1 cellular context compared by ENCODE assay signal in the genomic region with DNA sequence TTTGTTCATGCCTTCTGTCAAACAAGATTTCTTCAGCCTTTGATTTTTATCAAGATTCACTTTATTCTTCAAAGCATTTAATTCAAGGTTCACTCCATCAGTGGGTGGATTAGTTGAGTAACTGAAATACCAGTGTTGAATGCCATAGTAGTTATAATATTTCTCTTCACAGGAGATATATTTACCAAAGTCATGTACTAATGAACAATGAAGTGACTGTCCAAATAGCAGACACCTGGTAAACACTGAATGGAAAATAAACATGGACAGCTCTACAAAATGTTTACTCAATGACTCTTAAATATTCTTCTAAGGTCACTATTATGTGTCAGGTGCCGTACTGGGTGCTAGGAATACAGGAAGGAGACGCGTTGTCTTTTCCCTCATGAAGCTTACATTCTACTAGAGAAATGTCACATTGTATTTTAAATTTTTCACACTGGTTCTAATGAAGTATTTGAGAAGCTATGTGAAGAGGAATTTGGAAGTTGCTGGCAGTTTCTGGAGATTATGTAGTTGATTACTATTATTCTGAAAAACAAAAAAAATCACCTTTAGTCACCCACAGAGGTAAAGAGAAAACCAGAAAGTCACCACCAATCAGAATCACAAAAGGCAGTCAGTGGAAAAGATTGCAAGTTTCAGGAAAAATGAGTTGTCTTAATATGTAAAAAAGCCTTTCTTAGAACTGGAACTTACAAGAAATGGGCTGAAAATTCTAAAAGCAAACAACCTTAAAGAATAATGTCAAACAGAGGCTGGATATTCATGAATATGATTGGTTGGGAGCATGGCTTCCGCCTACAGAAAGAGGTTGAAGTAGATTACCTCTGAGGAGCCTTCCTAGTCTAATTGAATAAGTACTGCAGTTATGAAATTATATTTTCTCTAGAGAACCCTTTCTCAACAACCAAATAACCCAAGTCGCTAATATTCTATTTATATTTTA.
TF ChIP-seq lines count a peak whose summit lies in the region.

No MANE protein-coding gene starts in this region.

TF ChIP-seq in HepG2, 621 proteins besides CTCF, POLR2A, EP300 and RAD21 (continued from another document and continues in another):
- TF ChIP-seq, protein P1, sequence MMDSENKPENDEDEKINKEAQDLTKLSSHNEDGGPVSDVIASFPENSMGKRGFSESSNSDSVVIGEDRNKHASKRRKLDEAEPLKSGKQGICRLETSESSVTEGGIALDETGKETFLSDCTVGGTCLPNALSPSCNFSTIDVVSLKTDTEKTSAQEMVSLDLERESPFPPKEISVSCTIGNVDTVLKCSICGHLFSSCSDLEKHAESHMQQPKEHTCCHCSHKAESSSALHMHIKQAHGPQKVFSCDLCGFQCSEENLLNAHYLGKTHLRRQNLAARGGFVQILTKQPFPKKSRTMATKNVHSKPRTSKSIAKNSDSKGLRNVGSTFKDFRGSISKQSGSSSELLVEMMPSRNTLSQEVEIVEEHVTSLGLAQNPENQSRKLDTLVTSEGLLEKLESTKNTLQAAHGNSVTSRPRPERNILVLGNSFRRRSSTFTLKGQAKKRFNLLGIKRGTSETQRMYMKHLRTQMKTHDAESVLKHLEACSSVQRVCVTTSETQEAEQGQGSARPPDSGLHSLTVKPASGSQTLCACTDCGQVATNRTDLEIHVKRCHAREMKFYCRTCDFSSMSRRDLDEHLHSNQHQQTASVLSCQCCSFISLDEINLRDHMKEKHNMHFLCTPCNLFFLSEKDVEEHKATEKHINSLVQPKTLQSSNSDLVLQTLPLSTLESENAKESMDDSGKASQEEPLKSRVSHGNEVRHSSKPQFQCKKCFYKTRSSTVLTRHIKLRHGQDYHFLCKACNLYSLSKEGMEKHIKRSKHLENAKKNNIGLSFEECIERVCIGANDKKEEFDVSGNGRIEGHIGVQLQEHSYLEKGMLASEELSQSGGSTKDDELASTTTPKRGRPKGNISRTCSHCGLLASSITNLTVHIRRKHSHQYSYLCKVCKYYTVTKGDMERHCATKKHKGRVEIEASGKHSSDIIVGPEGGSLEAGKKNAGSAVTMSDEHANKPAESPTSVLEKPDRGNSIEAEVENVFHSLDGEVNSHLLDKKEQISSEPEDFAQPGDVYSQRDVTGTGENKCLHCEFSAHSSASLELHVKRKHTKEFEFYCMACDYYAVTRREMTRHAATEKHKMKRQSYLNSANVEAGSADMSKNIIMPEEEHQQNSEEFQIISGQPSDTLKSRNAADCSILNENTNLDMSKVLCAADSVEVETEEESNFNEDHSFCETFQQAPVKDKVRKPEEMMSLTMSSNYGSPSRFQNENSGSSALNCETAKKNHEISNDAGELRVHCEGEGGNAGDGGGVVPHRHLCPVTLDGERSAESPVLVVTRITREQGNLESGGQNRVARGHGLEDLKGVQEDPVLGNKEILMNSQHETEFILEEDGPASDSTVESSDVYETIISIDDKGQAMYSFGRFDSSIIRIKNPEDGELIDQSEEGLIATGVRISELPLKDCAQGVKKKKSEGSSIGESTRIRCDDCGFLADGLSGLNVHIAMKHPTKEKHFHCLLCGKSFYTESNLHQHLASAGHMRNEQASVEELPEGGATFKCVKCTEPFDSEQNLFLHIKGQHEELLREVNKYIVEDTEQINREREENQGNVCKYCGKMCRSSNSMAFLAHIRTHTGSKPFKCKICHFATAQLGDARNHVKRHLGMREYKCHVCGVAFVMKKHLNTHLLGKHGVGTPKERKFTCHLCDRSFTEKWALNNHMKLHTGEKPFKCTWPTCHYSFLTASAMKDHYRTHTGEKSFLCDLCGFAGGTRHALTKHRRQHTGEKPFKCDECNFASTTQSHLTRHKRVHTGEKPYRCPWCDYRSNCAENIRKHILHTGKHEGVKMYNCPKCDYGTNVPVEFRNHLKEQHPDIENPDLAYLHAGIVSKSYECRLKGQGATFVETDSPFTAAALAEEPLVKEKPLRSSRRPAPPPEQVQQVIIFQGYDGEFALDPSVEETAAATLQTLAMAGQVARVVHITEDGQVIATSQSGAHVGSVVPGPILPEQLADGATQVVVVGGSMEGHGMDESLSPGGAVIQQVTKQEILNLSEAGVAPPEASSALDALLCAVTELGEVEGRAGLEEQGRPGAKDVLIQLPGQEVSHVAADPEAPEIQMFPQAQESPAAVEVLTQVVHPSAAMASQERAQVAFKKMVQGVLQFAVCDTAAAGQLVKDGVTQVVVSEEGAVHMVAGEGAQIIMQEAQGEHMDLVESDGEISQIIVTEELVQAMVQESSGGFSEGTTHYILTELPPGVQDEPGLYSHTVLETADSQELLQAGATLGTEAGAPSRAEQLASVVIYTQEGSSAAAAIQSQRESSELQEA (CRISPR knock-in tag; IDR thresholded peaks at IDR 0.05; ENCODE audit: not compliant biosample characterization) = no peak
- no peak for TF ChIP-seq ZEB1 (IDR thresholded peaks at IDR 0.05; ENCODE audit: insufficient replicate concordance, low read depth)
- no peak for TF ChIP-seq MEIS1 (CRISPR knock-in tag; IDR thresholded peaks at IDR 0.05; ENCODE audit: borderline replicate concordance)
- TF ChIP-seq MAZ (IDR thresholded peaks at IDR 0.05; ENCODE audit: borderline replicate concordance, low read depth, low read length) = no peak
- no peak for TF ChIP-seq MAZ (CRISPR knock-in tag; IDR thresholded peaks at IDR 0.05; ENCODE audit: low read depth)
- TF ChIP-seq, protein P2, sequence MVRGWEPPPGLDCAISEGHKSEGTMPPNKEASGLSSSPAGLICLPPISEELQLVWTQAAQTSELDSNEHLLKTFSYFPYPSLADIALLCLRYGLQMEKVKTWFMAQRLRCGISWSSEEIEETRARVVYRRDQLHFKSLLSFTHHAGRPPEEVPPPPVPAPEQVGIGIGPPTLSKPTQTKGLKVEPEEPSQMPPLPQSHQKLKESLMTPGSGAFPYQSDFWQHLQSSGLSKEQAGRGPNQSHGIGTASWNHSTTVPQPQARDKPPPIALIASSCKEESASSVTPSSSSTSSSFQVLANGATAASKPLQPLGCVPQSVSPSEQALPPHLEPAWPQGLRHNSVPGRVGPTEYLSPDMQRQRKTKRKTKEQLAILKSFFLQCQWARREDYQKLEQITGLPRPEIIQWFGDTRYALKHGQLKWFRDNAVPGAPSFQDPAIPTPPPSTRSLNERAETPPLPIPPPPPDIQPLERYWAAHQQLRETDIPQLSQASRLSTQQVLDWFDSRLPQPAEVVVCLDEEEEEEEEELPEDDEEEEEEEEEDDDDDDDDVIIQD (CRISPR knock-in tag; IDR thresholded peaks at IDR 0.05; ENCODE audit: low read depth) = peak; percentile 67; the same call in 1 of the 2 replicates
- no peak for TF ChIP-seq ZNF839 (CRISPR knock-in tag; IDR thresholded peaks at IDR 0.05; ENCODE audit: borderline replicate concordance)
- TF ChIP-seq, protein P3, sequence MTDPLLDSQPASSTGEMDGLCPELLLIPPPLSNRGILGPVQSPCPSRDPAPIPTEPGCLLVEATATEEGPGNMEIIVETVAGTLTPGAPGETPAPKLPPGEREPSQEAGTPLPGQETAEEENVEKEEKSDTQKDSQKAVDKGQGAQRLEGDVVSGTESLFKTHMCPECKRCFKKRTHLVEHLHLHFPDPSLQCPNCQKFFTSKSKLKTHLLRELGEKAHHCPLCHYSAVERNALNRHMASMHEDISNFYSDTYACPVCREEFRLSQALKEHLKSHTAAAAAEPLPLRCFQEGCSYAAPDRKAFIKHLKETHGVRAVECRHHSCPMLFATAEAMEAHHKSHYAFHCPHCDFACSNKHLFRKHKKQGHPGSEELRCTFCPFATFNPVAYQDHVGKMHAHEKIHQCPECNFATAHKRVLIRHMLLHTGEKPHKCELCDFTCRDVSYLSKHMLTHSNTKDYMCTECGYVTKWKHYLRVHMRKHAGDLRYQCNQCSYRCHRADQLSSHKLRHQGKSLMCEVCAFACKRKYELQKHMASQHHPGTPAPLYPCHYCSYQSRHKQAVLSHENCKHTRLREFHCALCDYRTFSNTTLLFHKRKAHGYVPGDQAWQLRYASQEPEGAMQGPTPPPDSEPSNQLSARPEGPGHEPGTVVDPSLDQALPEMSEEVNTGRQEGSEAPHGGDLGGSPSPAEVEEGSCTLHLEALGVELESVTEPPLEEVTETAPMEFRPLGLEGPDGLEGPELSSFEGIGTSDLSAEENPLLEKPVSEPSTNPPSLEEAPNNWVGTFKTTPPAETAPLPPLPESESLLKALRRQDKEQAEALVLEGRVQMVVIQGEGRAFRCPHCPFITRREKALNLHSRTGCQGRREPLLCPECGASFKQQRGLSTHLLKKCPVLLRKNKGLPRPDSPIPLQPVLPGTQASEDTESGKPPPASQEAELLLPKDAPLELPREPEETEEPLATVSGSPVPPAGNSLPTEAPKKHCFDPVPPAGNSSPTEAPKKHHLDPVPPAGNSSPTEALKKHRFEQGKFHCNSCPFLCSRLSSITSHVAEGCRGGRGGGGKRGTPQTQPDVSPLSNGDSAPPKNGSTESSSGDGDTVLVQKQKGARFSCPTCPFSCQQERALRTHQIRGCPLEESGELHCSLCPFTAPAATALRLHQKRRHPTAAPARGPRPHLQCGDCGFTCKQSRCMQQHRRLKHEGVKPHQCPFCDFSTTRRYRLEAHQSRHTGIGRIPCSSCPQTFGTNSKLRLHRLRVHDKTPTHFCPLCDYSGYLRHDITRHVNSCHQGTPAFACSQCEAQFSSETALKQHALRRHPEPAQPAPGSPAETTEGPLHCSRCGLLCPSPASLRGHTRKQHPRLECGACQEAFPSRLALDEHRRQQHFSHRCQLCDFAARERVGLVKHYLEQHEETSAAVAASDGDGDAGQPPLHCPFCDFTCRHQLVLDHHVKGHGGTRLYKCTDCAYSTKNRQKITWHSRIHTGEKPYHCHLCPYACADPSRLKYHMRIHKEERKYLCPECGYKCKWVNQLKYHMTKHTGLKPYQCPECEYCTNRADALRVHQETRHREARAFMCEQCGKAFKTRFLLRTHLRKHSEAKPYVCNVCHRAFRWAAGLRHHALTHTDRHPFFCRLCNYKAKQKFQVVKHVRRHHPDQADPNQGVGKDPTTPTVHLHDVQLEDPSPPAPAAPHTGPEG (CRISPR knock-in tag; IDR thresholded peaks at IDR 0.05) = no peak
- no peak for TF ChIP-seq ZNF432 (CRISPR knock-in tag; IDR thresholded peaks at IDR 0.05; ENCODE audit: borderline replicate concordance)
- TF ChIP-seq, protein P4, sequence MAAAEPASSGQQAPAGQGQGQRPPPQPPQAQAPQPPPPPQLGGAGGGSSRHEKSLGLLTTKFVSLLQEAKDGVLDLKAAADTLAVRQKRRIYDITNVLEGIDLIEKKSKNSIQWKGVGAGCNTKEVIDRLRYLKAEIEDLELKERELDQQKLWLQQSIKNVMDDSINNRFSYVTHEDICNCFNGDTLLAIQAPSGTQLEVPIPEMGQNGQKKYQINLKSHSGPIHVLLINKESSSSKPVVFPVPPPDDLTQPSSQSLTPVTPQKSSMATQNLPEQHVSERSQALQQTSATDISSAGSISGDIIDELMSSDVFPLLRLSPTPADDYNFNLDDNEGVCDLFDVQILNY (CRISPR knock-in tag; conservative IDR thresholded peaks at IDR 0.05) = no peak
- TF ChIP-seq ZNF781 (CRISPR knock-in tag; IDR thresholded peaks at IDR 0.05; ENCODE audit: borderline replicate concordance, not compliant biosample characterization) = no peak
- TF ChIP-seq ZBTB20 (CRISPR knock-in tag; IDR thresholded peaks at IDR 0.05; ENCODE audit: borderline replicate concordance, low read depth) = no peak
- TF ChIP-seq, protein P5, sequence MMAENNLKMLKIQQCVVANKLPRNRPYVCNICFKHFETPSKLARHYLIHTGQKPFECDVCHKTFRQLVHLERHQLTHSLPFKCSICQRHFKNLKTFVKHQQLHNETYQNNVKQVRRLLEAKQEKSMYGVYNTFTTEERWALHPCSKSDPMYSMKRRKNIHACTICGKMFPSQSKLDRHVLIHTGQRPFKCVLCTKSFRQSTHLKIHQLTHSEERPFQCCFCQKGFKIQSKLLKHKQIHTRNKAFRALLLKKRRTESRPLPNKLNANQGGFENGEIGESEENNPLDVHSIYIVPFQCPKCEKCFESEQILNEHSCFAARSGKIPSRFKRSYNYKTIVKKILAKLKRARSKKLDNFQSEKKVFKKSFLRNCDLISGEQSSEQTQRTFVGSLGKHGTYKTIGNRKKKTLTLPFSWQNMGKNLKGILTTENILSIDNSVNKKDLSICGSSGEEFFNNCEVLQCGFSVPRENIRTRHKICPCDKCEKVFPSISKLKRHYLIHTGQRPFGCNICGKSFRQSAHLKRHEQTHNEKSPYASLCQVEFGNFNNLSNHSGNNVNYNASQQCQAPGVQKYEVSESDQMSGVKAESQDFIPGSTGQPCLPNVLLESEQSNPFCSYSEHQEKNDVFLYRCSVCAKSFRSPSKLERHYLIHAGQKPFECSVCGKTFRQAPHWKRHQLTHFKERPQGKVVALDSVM (CRISPR knock-in tag; IDR thresholded peaks at IDR 0.05) = no peak
- TF ChIP-seq HNRNPK (IDR thresholded peaks at IDR 0.05; ENCODE audit: low read depth, low read length, poor library complexity, severe bottlenecking) = no peak
- TF ChIP-seq, protein P6, sequence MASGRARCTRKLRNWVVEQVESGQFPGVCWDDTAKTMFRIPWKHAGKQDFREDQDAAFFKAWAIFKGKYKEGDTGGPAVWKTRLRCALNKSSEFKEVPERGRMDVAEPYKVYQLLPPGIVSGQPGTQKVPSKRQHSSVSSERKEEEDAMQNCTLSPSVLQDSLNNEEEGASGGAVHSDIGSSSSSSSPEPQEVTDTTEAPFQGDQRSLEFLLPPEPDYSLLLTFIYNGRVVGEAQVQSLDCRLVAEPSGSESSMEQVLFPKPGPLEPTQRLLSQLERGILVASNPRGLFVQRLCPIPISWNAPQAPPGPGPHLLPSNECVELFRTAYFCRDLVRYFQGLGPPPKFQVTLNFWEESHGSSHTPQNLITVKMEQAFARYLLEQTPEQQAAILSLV (CRISPR knock-in tag; IDR thresholded peaks at IDR 0.05; ENCODE audit: borderline replicate concordance) = no peak
- TF ChIP-seq MED8 (CRISPR knock-in tag; IDR thresholded peaks at IDR 0.05; ENCODE audit: insufficient replicate concordance) = no peak
- peak; percentile 88 for TF ChIP-seq GATAD2A (CRISPR knock-in tag; IDR thresholded peaks at IDR 0.05)
- TF ChIP-seq NFIC (IDR thresholded peaks at IDR 0.05; ENCODE audit: low read length) = peak; percentile 91
- TF ChIP-seq, protein P7, sequence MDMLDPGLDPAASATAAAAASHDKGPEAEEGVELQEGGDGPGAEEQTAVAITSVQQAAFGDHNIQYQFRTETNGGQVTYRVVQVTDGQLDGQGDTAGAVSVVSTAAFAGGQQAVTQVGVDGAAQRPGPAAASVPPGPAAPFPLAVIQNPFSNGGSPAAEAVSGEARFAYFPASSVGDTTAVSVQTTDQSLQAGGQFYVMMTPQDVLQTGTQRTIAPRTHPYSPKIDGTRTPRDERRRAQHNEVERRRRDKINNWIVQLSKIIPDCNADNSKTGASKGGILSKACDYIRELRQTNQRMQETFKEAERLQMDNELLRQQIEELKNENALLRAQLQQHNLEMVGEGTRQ (IDR thresholded peaks at IDR 0.05; ENCODE audit: low read depth, low read length) = 0 out of 2 replicates have a peak, but pooled peaks have one; percentile 17
- TF ChIP-seq, protein P7 (CRISPR knock-in tag; IDR thresholded peaks at IDR 0.05; ENCODE audit: borderline replicate concordance) = no peak
- no peak for TF ChIP-seq PAWR (CRISPR knock-in tag; IDR thresholded peaks at IDR 0.05; ENCODE audit: borderline replicate concordance)
